1 cellular context compared by ENCODE assay signal in genomic region chr14:68741481-68741799, GRCh38.
TF ChIP-seq lines count a peak whose summit lies in the region.

No MANE protein-coding gene starts in this region.

TF ChIP-seq in GM23338, 12 proteins besides CTCF, POLR2A, EP300 and RAD21 (continued from another document):
- TF ChIP-seq ETS1 (IDR thresholded peaks at IDR 0.05): no peak
- no peak for TF ChIP-seq EZH2phosphoT487 (IDR thresholded peaks at IDR 0.05; ENCODE audit: unreplicated experiment)
- TF ChIP-seq POLR2AphosphoS5 (IDR thresholded peaks at IDR 0.05; ENCODE audit: low read depth): no peak
